1 cellular context compared by ENCODE assay signal in genomic region chr1:204405988-204406387, GRCh38.
TF ChIP-seq lines count a peak whose summit lies in the region.

No MANE protein-coding gene starts in this region.

TF ChIP-seq in WTC11, 78 proteins besides CTCF, POLR2A, EP300 and RAD21 (continued from another document):
- TF ChIP-seq, protein P1, sequence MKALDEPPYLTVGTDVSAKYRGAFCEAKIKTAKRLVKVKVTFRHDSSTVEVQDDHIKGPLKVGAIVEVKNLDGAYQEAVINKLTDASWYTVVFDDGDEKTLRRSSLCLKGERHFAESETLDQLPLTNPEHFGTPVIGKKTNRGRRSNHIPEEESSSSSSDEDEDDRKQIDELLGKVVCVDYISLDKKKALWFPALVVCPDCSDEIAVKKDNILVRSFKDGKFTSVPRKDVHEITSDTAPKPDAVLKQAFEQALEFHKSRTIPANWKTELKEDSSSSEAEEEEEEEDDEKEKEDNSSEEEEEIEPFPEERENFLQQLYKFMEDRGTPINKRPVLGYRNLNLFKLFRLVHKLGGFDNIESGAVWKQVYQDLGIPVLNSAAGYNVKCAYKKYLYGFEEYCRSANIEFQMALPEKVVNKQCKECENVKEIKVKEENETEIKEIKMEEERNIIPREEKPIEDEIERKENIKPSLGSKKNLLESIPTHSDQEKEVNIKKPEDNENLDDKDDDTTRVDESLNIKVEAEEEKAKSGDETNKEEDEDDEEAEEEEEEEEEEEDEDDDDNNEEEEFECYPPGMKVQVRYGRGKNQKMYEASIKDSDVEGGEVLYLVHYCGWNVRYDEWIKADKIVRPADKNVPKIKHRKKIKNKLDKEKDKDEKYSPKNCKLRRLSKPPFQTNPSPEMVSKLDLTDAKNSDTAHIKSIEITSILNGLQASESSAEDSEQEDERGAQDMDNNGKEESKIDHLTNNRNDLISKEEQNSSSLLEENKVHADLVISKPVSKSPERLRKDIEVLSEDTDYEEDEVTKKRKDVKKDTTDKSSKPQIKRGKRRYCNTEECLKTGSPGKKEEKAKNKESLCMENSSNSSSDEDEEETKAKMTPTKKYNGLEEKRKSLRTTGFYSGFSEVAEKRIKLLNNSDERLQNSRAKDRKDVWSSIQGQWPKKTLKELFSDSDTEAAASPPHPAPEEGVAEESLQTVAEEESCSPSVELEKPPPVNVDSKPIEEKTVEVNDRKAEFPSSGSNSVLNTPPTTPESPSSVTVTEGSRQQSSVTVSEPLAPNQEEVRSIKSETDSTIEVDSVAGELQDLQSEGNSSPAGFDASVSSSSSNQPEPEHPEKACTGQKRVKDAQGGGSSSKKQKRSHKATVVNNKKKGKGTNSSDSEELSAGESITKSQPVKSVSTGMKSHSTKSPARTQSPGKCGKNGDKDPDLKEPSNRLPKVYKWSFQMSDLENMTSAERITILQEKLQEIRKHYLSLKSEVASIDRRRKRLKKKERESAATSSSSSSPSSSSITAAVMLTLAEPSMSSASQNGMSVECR (CRISPR knock-in tag; IDR thresholded peaks at IDR 0.05; ENCODE audit: borderline replicate concordance) = no peak
- no peak for TF ChIP-seq ZNF219 (CRISPR knock-in tag; IDR thresholded peaks at IDR 0.05; ENCODE audit: borderline replicate concordance)
- TF ChIP-seq MLX (CRISPR knock-in tag; IDR thresholded peaks at IDR 0.05) = no peak
- TF ChIP-seq ZSCAN18 (CRISPR knock-in tag; IDR thresholded peaks at IDR 0.05) = no peak
- TF ChIP-seq MXD4 (CRISPR knock-in tag; IDR thresholded peaks at IDR 0.05; ENCODE audit: borderline replicate concordance) = no peak
